18 cellular contexts compared by ENCODE assay signal in genomic region chrX:23637187-23637586, GRCh38. TPM values are rescaled to one million over a fixed set of nuclear protein-coding genes. Genes with fewer than 3 reads are reported as not detected.
DNase-seq lines count a peak whose midpoint lies in the region; ATAC-seq, FAIRE-seq and TF ChIP-seq lines count a peak whose summit lies in the region.
"Had no signal": no experiment of that assay in that cellular context is flagged by ENCODE, and none has a peak within 500 bp of the region (broad histone marks: within the 10 kb centered on the region; RNA-seq: fewer than 3 reads in every experiment).

No MANE protein-coding gene starts in this region.

- no peaks in the 10 kb centered on the region for H3K79me2 ChIP-seq in GM23338 (replicated peaks; ENCODE audit: insufficient read depth)

- no peaks in the 10 kb centered on the region for H3K27me3 Mint-ChIP-seq in activated CD4-positive, alpha-beta memory T cell treated with anti-CD3 and anti-CD28 coated beads for 36 hours
- H3K27me3 Mint-ChIP-seq in activated CD4-positive, alpha-beta memory T cell treated with anti-CD3 and anti-CD28 coated beads, Interleukin-2, amount 10 ng/mL, durations not matched to agents 7 days and 5 days = peaks cover 2% of the 10 kb centered on the region
- no peaks in the 10 kb centered on the region for H3K27me3 Mint-ChIP-seq in GM23338 (ENCODE audit: insufficient read depth, low read depth, poor library complexity)

- CTCF ChIA-PET in activated CD4-positive, alpha-beta memory T cell treated with anti-CD3 and anti-CD28 coated beads for 36 hours (lab: Charles Lee) = interaction anchor here (1.1 kb wide), 1 partner anchor 20 kb away, joined by 4 read pairs; no protein-coding TSS in a partner anchor
- CTCF ChIA-PET in activated CD4-positive, alpha-beta memory T cell treated with anti-CD3 and anti-CD28 coated beads, Interleukin-2, amount 10 ng/mL, durations not matched to agents 7 days and 5 days (lab: Charles Lee) = no interaction called here

- H2AFZ ChIP-seq in GM23338 = no peak overlapping the region

- no peaks in the 10 kb centered on the region for H3K4me1 ChIP-seq in GM23338 (ENCODE audit: insufficient read depth)
- H3K4me1 ChIP-seq: left ventricle myocardium inferior, spleen had no signal

- no peaks in the 10 kb centered on the region for H4K20me1 ChIP-seq in GM23338 (replicated peaks; ENCODE audit: insufficient read depth)

- FAIRE-seq in urothelium cell line (lab: Jason Lieb, UNC) = no peak

- peak; percentile 90 for ATAC-seq in GM21576 (IDR thresholded peaks at IDR 0.05; ENCODE audit: unreplicated experiment)
- ATAC-seq in HG03378 (IDR thresholded peaks at IDR 0.05; ENCODE audit: unreplicated experiment) = peak; percentile 89
- no peak for ATAC-seq in GM23338
- no peak for ATAC-seq in GM18502 (IDR thresholded peaks at IDR 0.05; ENCODE audit: poor library complexity, unreplicated experiment)

- POLR2A ChIA-PET in activated CD4-positive, alpha-beta memory T cell treated with anti-CD3 and anti-CD28 coated beads for 36 hours (lab: Charles Lee) = no interaction called here
- POLR2A ChIA-PET in activated CD4-positive, alpha-beta memory T cell treated with anti-CD3 and anti-CD28 coated beads, Interleukin-2, amount 10 ng/mL, durations not matched to agents 7 days and 5 days (lab: Charles Lee) = no interaction called here

- H3K27me3 ChIP-seq in GM23338 (ENCODE audit: insufficient read depth) = no peaks in the 10 kb centered on the region

- no peaks in the 10 kb centered on the region for H3F3A ChIP-seq in GM23338 (replicated peaks; ENCODE audit: low read depth)

- H3K9me3 Mint-ChIP-seq in activated CD4-positive, alpha-beta memory T cell treated with anti-CD3 and anti-CD28 coated beads for 36 hours = peaks cover 12% of the 10 kb centered on the region
- H3K9me3 Mint-ChIP-seq in activated CD4-positive, alpha-beta memory T cell treated with anti-CD3 and anti-CD28 coated beads, Interleukin-2, amount 10 ng/mL, durations not matched to agents 7 days and 5 days = no peaks in the 10 kb centered on the region
- H3K9me3 Mint-ChIP-seq in GM23338 = peaks cover 13% of the 10 kb centered on the region

- H3K4me2 ChIP-seq in GM23338 = no peak overlapping the region

- H3K27ac Mint-ChIP-seq in activated CD4-positive, alpha-beta memory T cell treated with anti-CD3 and anti-CD28 coated beads for 36 hours = no peak overlapping the region
- H3K27ac Mint-ChIP-seq in activated CD4-positive, alpha-beta memory T cell treated with anti-CD3 and anti-CD28 coated beads, Interleukin-2, amount 10 ng/mL, durations not matched to agents 7 days and 5 days = no peak overlapping the region
- H3K27ac Mint-ChIP-seq in GM23338 = no peak overlapping the region

- TF ChIP-seq CTCF in epithelial cell of proximal tubule (conservative IDR thresholded peaks at IDR 0.05; ENCODE audit: low read depth, low read length) (peak; percentile 50), GM23338 (conservative IDR thresholded peaks at IDR 0.05; ENCODE audit: low read depth in 2 of 2) (no peak)

- no peaks in the 10 kb centered on the region for H3K4me1 Mint-ChIP-seq in activated CD4-positive, alpha-beta memory T cell treated with anti-CD3 and anti-CD28 coated beads for 36 hours (ENCODE audit: low read depth)
- no peaks in the 10 kb centered on the region for H3K4me1 Mint-ChIP-seq in activated CD4-positive, alpha-beta memory T cell treated with anti-CD3 and anti-CD28 coated beads, Interleukin-2, amount 10 ng/mL, durations not matched to agents 7 days and 5 days
- no peaks in the 10 kb centered on the region for H3K4me1 Mint-ChIP-seq in GM23338

- DNase-seq in activated CD4-positive, alpha-beta memory T cell treated with anti-CD3 and anti-CD28 coated beads for 36 hours = peak; percentile 9
- DNase-seq in activated CD4-positive, alpha-beta memory T cell treated with anti-CD3 and anti-CD28 coated beads, Interleukin-2, amount 10 ng/mL, durations not matched to agents 7 days and 5 days = no peak
- DNase-seq in epithelial cell of proximal tubule (ENCODE audit: low read depth) = no peak
- no peak for DNase-seq in GM23338 (ENCODE audit: low spot score)
- no peak for DNase-seq in urothelium cell line (ENCODE audit: low spot score)
- DNase-seq: ACHN; aorta; GF-D8; left ventricle myocardium inferior; NCI-H1048; NK-92 treated with Interleukin-12 subunit alpha and Interleukin-12 subunit beta, amount 100 ng/mL, for 24 hours; posterior cingulate gyrus; Right ventricle myocardium superior; spleen; T1000 had no signal

- no peaks in the 10 kb centered on the region for H3K9me2 ChIP-seq in GM23338 (ENCODE audit: insufficient read depth)

- no peaks in the 10 kb centered on the region for H3K36me3 ChIP-seq in GM23338 (ENCODE audit: insufficient read depth)
- H3K36me3 ChIP-seq: left ventricle myocardium inferior, spleen had no signal

- H3K4me3 ChIP-seq in epithelial cell of proximal tubule (ENCODE audit: low read depth, low read length) (no peak overlapping the region), GM23338 (no peak overlapping the region)
- H3K4me3 ChIP-seq: left ventricle myocardium inferior, spleen had no signal

- no peak overlapping the region for H3K27ac ChIP-seq in GM23338 (ENCODE audit: low read depth)
- H3K27ac ChIP-seq: left ventricle myocardium inferior, spleen had no signal

- intact Hi-C loops in activated CD4-positive, alpha-beta memory T cell treated with anti-CD3 and anti-CD28 coated beads for 36 hours (cut with micrococcal nuclease) = no loop called here

- no peaks in the 10 kb centered on the region for H3K36me3 Mint-ChIP-seq in activated CD4-positive, alpha-beta memory T cell treated with anti-CD3 and anti-CD28 coated beads for 36 hours
- no peaks in the 10 kb centered on the region for H3K36me3 Mint-ChIP-seq in activated CD4-positive, alpha-beta memory T cell treated with anti-CD3 and anti-CD28 coated beads, Interleukin-2, amount 10 ng/mL, durations not matched to agents 7 days and 5 days (ENCODE audit: low read depth)
- H3K36me3 Mint-ChIP-seq in GM23338 (ENCODE audit: low read depth) = peaks cover 8% of the 10 kb centered on the region; the same call in 1 of the 3 replicates

- H3K4me3 Mint-ChIP-seq in activated CD4-positive, alpha-beta memory T cell treated with anti-CD3 and anti-CD28 coated beads for 36 hours = no peak overlapping the region
- no peak overlapping the region for H3K4me3 Mint-ChIP-seq in activated CD4-positive, alpha-beta memory T cell treated with anti-CD3 and anti-CD28 coated beads, Interleukin-2, amount 10 ng/mL, durations not matched to agents 7 days and 5 days
- no peak overlapping the region for H3K4me3 Mint-ChIP-seq in GM23338

TF ChIP-seq in GM23338, 12 proteins besides CTCF, POLR2A, EP300 and RAD21:
- no peak for TF ChIP-seq EZH2phosphoT487 (IDR thresholded peaks at IDR 0.05; ENCODE audit: unreplicated experiment)

RNA-seq across cellular contexts. Expression of gene PRDX4, which starts 30.1 kb away (rescaled TPM):
- total RNA-seq in activated CD4-positive, alpha-beta memory T cell treated with anti-CD3 and anti-CD28 coated beads for 36 hours = 10 to 100 TPM; 56.0 to 59.8 TPM
- total RNA-seq in activated CD4-positive, alpha-beta memory T cell treated with anti-CD3 and anti-CD28 coated beads, Interleukin-2, amount 10 ng/mL, durations not matched to agents 7 days and 5 days = 10 to 100 TPM; 34.8 to 35.0 TPM
- total RNA-seq in epithelial cell of proximal tubule = 254 and 265 TPM in 2 replicates
- 101 and 139 TPM in 2 replicates for total RNA-seq in GM23338 (2014; rRNA removed; shearing (Covaris generic))
- polyA plus RNA-seq in GM23338 (2016; fragmentation: Nextera tagmentation; extraction: Ambion mirVana) = 101 and 103 TPM in 2 replicates

Comparison
In these comparisons a context has a peak if more than half of its experiments do, and no peak if none do; other contexts are left out.
1. ATAC-seq: peak in GM21576 (single experiment) and HG03378 (single experiment); none in GM23338 (single experiment) and GM18502 (single experiment).